ENCODE assay signal across 8 cellular contexts in genomic region chr1:85258536-85259117, GRCh38. TPM values are rescaled to one million over a fixed set of nuclear protein-coding genes. Genes with fewer than 3 reads are reported as not detected.
A peak's percentile ranks its signal among the peaks of the same experiment; 100 is the strongest.
DNase-seq lines count a peak whose midpoint lies in the region; ATAC-seq, FAIRE-seq and TF ChIP-seq lines count a peak whose summit lies in the region.

No MANE protein-coding gene starts in this region.

- TF ChIP-seq EP300 in K562 (IDR thresholded peaks at IDR 0.05; ENCODE audit: low read length) = no peak

- WGBS in K562 (ENCODE audit: insufficient coverage, low coverage, missing lambda C conversion rate) = 2% methylated on average over 11 of the region's 19 CpGs
- WGBS in lung, 2 donors = 5% methylated on average over 19 of the region's 19 CpGs

- no peak for TF ChIP-seq RAD21 in K562 (CRISPR knock-in tag; conservative IDR thresholded peaks at IDR 0.05 in 1 of 2, IDR thresholded peaks at IDR 0.05 in 1 of 2)

- BruUV-seq in K562 (replicated peaks; lab: Mats Ljungman, UMichigan) = TSS peak; percentile 42

- H3K36me3 ChIP-seq in K562 (ENCODE audit: control insufficient read depth, insufficient read depth, low read length) (peaks cover 46% of the 10 kb centered on the region), lung (ENCODE audit: control insufficient read depth in 2 of 2, insufficient read depth in 2 of 2, low read length in 2 of 2) (peaks cover 1 to 8% of the 10 kb centered on the region in 2 donors), uterus (no peaks in the 10 kb centered on the region)

- TF ChIP-seq CTCF in K562 (IDR thresholded peaks at IDR 0.05 in 2 of 3, conservative IDR thresholded peaks at IDR 0.05 in 1 of 3; ENCODE audit: insufficient read depth in 2 of 3, low read depth in 1 of 3, low read length in 3 of 3) = 0 out of 6 replicates have a peak, but pooled peaks have one; percentile 7 to 10 (median 8)
- no peak for TF ChIP-seq CTCF in lung (IDR thresholded peaks at IDR 0.05; ENCODE audit: control extremely low read depth, extremely low read depth)
- no peak for TF ChIP-seq CTCF in uterus (IDR thresholded peaks at IDR 0.05)

- H3K4me1 ChIP-seq in K562 (replicated peaks in 1 of 2; ENCODE audit: control insufficient read depth in 2 of 2, insufficient read depth in 2 of 2, low read length in 2 of 2) (peaks cover 3 to 10% of the 10 kb centered on the region in 2 experiments; a peak in 4 of 5 replicates), lung (ENCODE audit: control insufficient read depth in 2 of 2, insufficient read depth in 2 of 2, low read length in 2 of 2) (peaks cover 1 to 5% of the 10 kb centered on the region in 2 donors), uterus (no peaks in the 10 kb centered on the region)

- POLR2A ChIA-PET in K562 (lab: Yijun Ruan, JAX) = interaction anchor here (0.6 to 2.0 kb wide), 8 partner anchors 9 to 320 kb away, joined by 3 to 7 read pairs (median 4); no protein-coding TSS in a partner anchor

- H3K27ac ChIP-seq in K562 (ENCODE audit: extremely low read depth, low read depth, low read length) = peak overlapping the region; percentile 86; the same call in 2 of the 3 replicates
- peak overlapping the region in 1 of 2 donors; percentile 81 for H3K27ac ChIP-seq in lung (ENCODE audit: low read depth in 1 of 2, low read length in 1 of 2)
- peak overlapping the region; percentile 68 to 83 for H3K27ac ChIP-seq in uterus

- peak overlapping the region; percentile 86 to 96 for H3K9ac ChIP-seq in K562 (ENCODE audit: insufficient read depth in 1 of 2, low read depth in 2 of 2, low read length in 2 of 2)

- FAIRE-seq in K562 (lab: Jason Lieb, UNC) = no peak

- H3K9me1 ChIP-seq in K562 (ENCODE audit: control insufficient read depth, insufficient read depth, low read length) = no peaks in the 10 kb centered on the region

- H3K79me2 ChIP-seq in K562 (ENCODE audit: control insufficient read depth, insufficient read depth, low read length) = peaks cover 34% of the 10 kb centered on the region

- peak overlapping the region; percentile 90 for H3K4me2 ChIP-seq in K562 (ENCODE audit: insufficient read depth, low read length)

- H3K9me3 ChIP-seq in K562 (replicated peaks; ENCODE audit: control insufficient read depth, insufficient read depth, low read depth, low read length) (no peaks in the 10 kb centered on the region), lung (ENCODE audit: control insufficient read depth in 2 of 2, insufficient read depth in 1 of 2, low read length in 1 of 2) (no peaks in the 10 kb centered on the region), uterus (no peaks in the 10 kb centered on the region)

- H2AFZ ChIP-seq in K562 (ENCODE audit: low read depth, low read length) = no peak overlapping the region

- H3K27me3 ChIP-seq in K562 (ENCODE audit: control insufficient read depth in 2 of 2, insufficient read depth in 2 of 2, low read length in 2 of 2) = no peaks in the 10 kb centered on the region
- no peaks in the 10 kb centered on the region for H3K27me3 ChIP-seq in lung (ENCODE audit: control insufficient read depth, insufficient read depth)
- H3K27me3 ChIP-seq in uterus = no peaks in the 10 kb centered on the region

- CTCF ChIA-PET in K562 (lab: Yijun Ruan, JAX; ENCODE audit: low intra/inter-chr PET ratio) = interaction anchor here (0.6 to 3.2 kb wide), 4 partner anchors 33 to 313 kb away, joined by 3 to 30 read pairs (median 7); no protein-coding TSS in a partner anchor

- H4K20me1 ChIP-seq in K562 (replicated peaks; ENCODE audit: control insufficient read depth, insufficient read depth, low read length) = peaks cover 7% of the 10 kb centered on the region; the same call in 1 of the 2 replicates

- intact Hi-C loops in Right ventricle myocardium inferior (cut with DNase I) (loop anchor here (1.0 to 2.0 kb wide), 2 partner anchors 18 to 314 kb away; partner anchors contain the start of gene BCL10), cardiac septum (cut with DNase I) (loop anchor here (2.0 to 5.0 kb wide), 3 partner anchors 18 to 314 kb away; partner anchors contain the start of gene BCL10), K562 (cut with micrococcal nuclease) (loop anchor here (1.0 to 5.0 kb wide), 3 partner anchors 56 to 313 kb away; partner anchors contain the start of gene SYDE2), uterus (cut with DNase I; ENCODE audit: low total_unique reads) (loop anchor here (5.0 kb wide), 2 partner anchors 56 to 151 kb away; partner anchors contain the start of gene SYDE2)

- in situ Hi-C loops in K562 (cut with MboI) = loop anchor here (5.0 kb wide), 1 partner anchor 311 kb away; no protein-coding TSS in a partner anchor

- H3K4me3 ChIP-seq in K562 (peak overlapping the region; percentile 93), lung (peak overlapping the region; percentile 94), uterus (peak overlapping the region; percentile 91 to 100)

- no peak for DNase-seq in Right ventricle myocardium inferior (ENCODE audit: missing footprints)
- DNase-seq in cardiac septum (ENCODE audit: low spot score) = no peak
- DNase-seq in K562 (ENCODE audit: extremely low read depth in 1 of 4, low spot score in 3 of 4) = no peak
- DNase-seq in lung (ENCODE audit: low spot score) = no peak
- DNase-seq in uterus = no peak
- DNase-seq in NCI-H345 treated with DMSO at 0.1 percent for 48 hours (lab: John Stamatoyannopoulos, UW; ENCODE audit: unreplicated experiment) = no peak
- no peak for DNase-seq in midbrain (lab: John Stamatoyannopoulos, UW)
- DNase-seq in A172 (ENCODE audit: low spot score) = no peak

- ATAC-seq in Right ventricle myocardium inferior (peak; percentile 9), K562 (peak; percentile 65), lung (ENCODE audit: insufficient read depth, low FRiP score) (no peak)

- no peak for TF ChIP-seq POLR2A in K562 (conservative IDR thresholded peaks at IDR 0.05)
- no peak for TF ChIP-seq POLR2A in uterus (IDR thresholded peaks at IDR 0.05)

RNA-seq across cellular contexts. Expression of gene C1orf52, which starts 0.8 kb away (rescaled TPM):
- total RNA-seq in Right ventricle myocardium inferior (17.1 TPM), cardiac septum (17.4 TPM), K562 (2014; rRNA removed) (36.1 and 58.6 TPM in 2 replicates), K562 (2014; rRNA removed; fragmentation: Illumina TruSeq; extraction: Trizol) (30.1 and 31.6 TPM in 2 replicates), K562 (2015; rRNA removed; fragmentation: Illumina TruSeq; extraction: Trizol) (33.2 and 34.7 TPM in 2 replicates), K562 (2021) (33.0 and 34.8 TPM in 2 replicates), lung (10 to 100 TPM; 20.9 to 38.2 TPM), uterus (10 to 100 TPM; 22.3 to 47.6 (median 28.8) TPM)
- 24.3 and 26.2 TPM in 2 replicates for total RNA-seq in K562 (2011; cell fraction: chromatin; rRNA removed; ENCODE audit: low replicate concordance)
- 10.3 and 16.3 TPM in 2 replicates for total RNA-seq in K562 (2011; cell fraction: nucleolus; rRNA removed)
- total RNA-seq in K562 (2011; cell fraction: nucleoplasm; rRNA removed) = 15.6 and 17.2 TPM in 2 replicates
- polyA plus RNA-seq in K562 (2011; rRNA removed) (36.0 and 38.5 TPM in 2 replicates), K562 (2014; fragmentation: Illumina TruSeq; extraction: Trizol) (24.7 and 38.7 TPM in 2 replicates), K562 (2014; fragmentation: Nextera tagmentation; extraction: Ambion mirVana) (10 to 100 TPM; 17.0 to 22.5 TPM), K562 (2014; rRNA removed) (33.5 and 41.7 TPM in 2 replicates), lung (10 to 100 TPM; 18.8 to 35.7 TPM)
- polyA plus RNA-seq in K562 (2011; cell fraction: cytosol; rRNA removed) = 22.8 and 39.6 TPM in 2 replicates
- 40.2 and 52.5 TPM in 2 replicates for polyA plus RNA-seq in K562 (2011; cell fraction: nucleus; rRNA removed)
- 32.5 and 34.3 TPM in 2 replicates for polyA plus RNA-seq in K562 (2012)
- polyA minus RNA-seq in K562 (2011; rRNA and poly(A)+ RNA removed) = 12.1 and 14.3 TPM in 2 replicates
- 19.7 and 21.9 TPM in 2 replicates for polyA minus RNA-seq in K562 (2011; cell fraction: cytosol; rRNA and poly(A)+ RNA removed)
- 13.2 and 14.4 TPM in 2 replicates for polyA minus RNA-seq in K562 (2011; cell fraction: nucleus; rRNA and poly(A)+ RNA removed)
- total RNA-seq in A172 (2014; rRNA removed; shearing (Covaris generic)) = 13.0 and 19.7 TPM in 2 replicates

RNA-seq across cellular contexts. Expression of gene BCL10, which starts 17.8 kb away (rescaled TPM):
- total RNA-seq in Right ventricle myocardium inferior = 8.6 TPM
- 8.7 TPM for total RNA-seq in cardiac septum
- total RNA-seq in K562 (2011; cell fraction: chromatin; rRNA removed; ENCODE audit: low replicate concordance) = 15.5 and 25.6 TPM in 2 replicates
- 14.5 and 15.4 TPM in 2 replicates for total RNA-seq in K562 (2011; cell fraction: nucleolus; rRNA removed)
- total RNA-seq in K562 (2011; cell fraction: nucleoplasm; rRNA removed) = 19.9 and 25.6 TPM in 2 replicates
- total RNA-seq in K562 (2014; rRNA removed) = 10.0 and 11.1 TPM in 2 replicates
- total RNA-seq in K562 (2014; rRNA removed; fragmentation: Illumina TruSeq; extraction: Trizol) = 19.4 and 20.4 TPM in 2 replicates
- 16.4 and 18.6 TPM in 2 replicates for total RNA-seq in K562 (2015; rRNA removed; fragmentation: Illumina TruSeq; extraction: Trizol)
- total RNA-seq in K562 (2021) = 18.6 and 19.4 TPM in 2 replicates
- polyA plus RNA-seq in K562 (2011; rRNA removed) = 6.5 and 8.7 TPM in 2 replicates
- polyA plus RNA-seq in K562 (2011; cell fraction: cytosol; rRNA removed) = 4.9 and 5.4 TPM in 2 replicates
- 4.2 and 4.4 TPM in 2 replicates for polyA plus RNA-seq in K562 (2011; cell fraction: nucleus; rRNA removed)
- polyA plus RNA-seq in K562 (2012) = 8.6 and 11.1 TPM in 2 replicates
- polyA plus RNA-seq in K562 (2014; fragmentation: Illumina TruSeq; extraction: Trizol) = 11.8 and 14.7 TPM in 2 replicates
- polyA plus RNA-seq in K562 (2014; fragmentation: Nextera tagmentation; extraction: Ambion mirVana) = 10 to 100 TPM; 10.6 to 12.3 TPM
- polyA plus RNA-seq in K562 (2014; rRNA removed) = 7.8 and 8.0 TPM in 2 replicates
- 14.0 and 16.5 TPM in 2 replicates for polyA minus RNA-seq in K562 (2011; rRNA and poly(A)+ RNA removed)
- polyA minus RNA-seq in K562 (2011; cell fraction: cytosol; rRNA and poly(A)+ RNA removed) = 4.9 and 9.2 TPM in 2 replicates
- 19.5 and 31.8 TPM in 2 replicates for polyA minus RNA-seq in K562 (2011; cell fraction: nucleus; rRNA and poly(A)+ RNA removed)
- 10 to 100 TPM; 26.2 to 32.3 TPM for total RNA-seq in lung
- 10 to 100 TPM in 1 of 2 donors, 1 to 10 TPM in 1; 9.9 to 11.3 TPM for polyA plus RNA-seq in lung
- total RNA-seq in uterus = 10 to 100 TPM; 15.3 to 31.9 (median 26.8) TPM
- 14.5 and 15.1 TPM in 2 replicates for total RNA-seq in A172 (2014; rRNA removed; shearing (Covaris generic))

RNA-seq across cellular contexts. Expression of gene SYDE2, which starts 57.8 kb away (rescaled TPM):
- total RNA-seq in Right ventricle myocardium inferior (20.7 TPM), cardiac septum (20.2 TPM), K562 (2014; rRNA removed) (4.5 and 5.8 TPM in 2 replicates), K562 (2014; rRNA removed; fragmentation: Illumina TruSeq; extraction: Trizol) (8.6 and 8.7 TPM in 2 replicates), K562 (2015; rRNA removed; fragmentation: Illumina TruSeq; extraction: Trizol) (7.8 and 8.3 TPM in 2 replicates), K562 (2021) (6.0 and 6.4 TPM in 2 replicates), lung (10 to 100 TPM; 18.3 to 48.9 TPM), uterus (10 to 100 TPM in 3 of 4 donors, 1 to 10 TPM in 1; 5.3 to 24.3 (median 14.6) TPM)
- 9.4 and 28.8 TPM in 2 replicates for total RNA-seq in K562 (2011; cell fraction: chromatin; rRNA removed; ENCODE audit: low replicate concordance)
- 6.0 and 9.7 TPM in 2 replicates for total RNA-seq in K562 (2011; cell fraction: nucleolus; rRNA removed)
- 10.6 and 11.6 TPM in 2 replicates for total RNA-seq in K562 (2011; cell fraction: nucleoplasm; rRNA removed)
- polyA plus RNA-seq in K562 (2011; rRNA removed) (4.9 and 5.5 TPM in 2 replicates), K562 (2014; fragmentation: Illumina TruSeq; extraction: Trizol) (3.3 and 3.9 TPM in 2 replicates), K562 (2014; fragmentation: Nextera tagmentation; extraction: Ambion mirVana) (under 1 TPM; 0.39 to 0.77 TPM), K562 (2014; rRNA removed) (2.3 and 2.6 TPM in 2 replicates), lung (1 to 10 TPM; 1.9 to 2.4 TPM)
- 1.4 and 2.3 TPM in 2 replicates for polyA plus RNA-seq in K562 (2011; cell fraction: cytosol; rRNA removed)
- 3.5 and 4.2 TPM in 2 replicates for polyA plus RNA-seq in K562 (2011; cell fraction: nucleus; rRNA removed)
- polyA plus RNA-seq in K562 (2012) = 2.0 and 2.1 TPM in 2 replicates
- 22.0 and 27.4 TPM in 2 replicates for polyA minus RNA-seq in K562 (2011; rRNA and poly(A)+ RNA removed)
- polyA minus RNA-seq in K562 (2011; cell fraction: cytosol; rRNA and poly(A)+ RNA removed) = 7.5 and 8.6 TPM in 2 replicates
- 10.0 and 19.5 TPM in 2 replicates for polyA minus RNA-seq in K562 (2011; cell fraction: nucleus; rRNA and poly(A)+ RNA removed)
- 2.9 and 4.2 TPM in 2 replicates for total RNA-seq in A172 (2014; rRNA removed; shearing (Covaris generic))

Comparison
In these comparisons a context has a peak if more than half of its experiments do, and no peak if none do; other contexts are left out.
1. CTCF ChIP-seq: peak in K562 (3 of 3); none in lung (single experiment) and uterus (0 of 4).
2. Peak in every context shown above with its lines, with median percentiles within 50 percentile points of each other: H3K4me3 ChIP-seq.